Comparison of ENCODE assay signal across 8 cellular contexts in genomic region chr14:32202941-32203882, GRCh38. TPM values are rescaled to one million over a fixed set of nuclear protein-coding genes. Genes with fewer than 3 reads are reported as not detected.
A peak's percentile ranks its signal among the peaks of the same experiment; 100 is the strongest.
DNase-seq lines count a peak whose midpoint lies in the region; ATAC-seq, FAIRE-seq and TF ChIP-seq lines count a peak whose summit lies in the region.

RNU6-8 (minus strand) TSS chr14:32203269.

- ATAC-seq in GM18907 (IDR thresholded peaks at IDR 0.05; ENCODE audit: unreplicated experiment) (peak; percentile 72), HG03135 (IDR thresholded peaks at IDR 0.05; ENCODE audit: unreplicated experiment) (peak; percentile 63)
- peak; percentile 77 for ATAC-seq in central memory CD8-positive, alpha-beta T cell (replicated peaks; ENCODE audit: extremely low read depth, poor library complexity, severe bottlenecking)

- H3K4me2 ChIP-seq in keratinocyte (ENCODE audit: control insufficient read depth, extremely low read depth, insufficient read depth, low read depth, low read length), result peak within 1 kb of the TSS; percentile 97

- no peaks in the 10 kb centered on the region for H3K79me2 ChIP-seq in keratinocyte (ENCODE audit: control insufficient read depth, insufficient read depth, low read length)

- dilution Hi-C loops in keratinocyte (cut with MboI; ENCODE audit: extremely low pct_ligation_motif_present, low sequenced_read_pairs), result no loop called here

- no peaks in the 10 kb centered on the region for H3K9me3 Mint-ChIP-seq in central memory CD8-positive, alpha-beta T cell

- H2AFZ ChIP-seq in keratinocyte (ENCODE audit: control insufficient read depth, low read length), result peak within 1 kb of the TSS; percentile 98

- peak within 1 kb of the TSS; percentile 94 for H3K9ac ChIP-seq in keratinocyte (ENCODE audit: control insufficient read depth, extremely low read depth, insufficient read depth, low read length)

- H3K36me3 Mint-ChIP-seq in central memory CD8-positive, alpha-beta T cell (ENCODE audit: insufficient read depth), result peaks cover 29% of the 10 kb centered on the region

- peak within 1 kb of the TSS; percentile 93 for H3K27ac ChIP-seq in keratinocyte (ENCODE audit: control insufficient read depth, insufficient read depth, low read length)

- peak within 1 kb of the TSS; percentile 84 for H3K4me3 Mint-ChIP-seq in central memory CD8-positive, alpha-beta T cell

- H3K27me3 Mint-ChIP-seq in central memory CD8-positive, alpha-beta T cell, result peaks cover 5% of the 10 kb centered on the region

- peaks cover 32% of the 10 kb centered on the region for H3K4me1 Mint-ChIP-seq in central memory CD8-positive, alpha-beta T cell

- H3K9me3 ChIP-seq in keratinocyte (ENCODE audit: control insufficient read depth, low read depth, low read length), result no peaks in the 10 kb centered on the region

- H3K36me3 ChIP-seq in keratinocyte (ENCODE audit: control insufficient read depth in 2 of 2, extremely low read depth in 1 of 2, insufficient read depth in 2 of 2, low read length in 2 of 2), result no peaks in the 10 kb centered on the region

- POLR2A ChIA-PET in AG04449 (lab: Yijun Ruan, JAX), result interaction anchor here (1.6 kb wide), 1 partner anchor 127 kb away, joined by 3 read pairs; no protein-coding TSS in a partner anchor

- peak within 1 kb of the TSS; percentile 72 for H3K4me3 ChIP-seq in AG04449 (ENCODE audit: low read depth, low read length)
- H3K4me3 ChIP-seq in keratinocyte (ENCODE audit: control insufficient read depth in 2 of 3, extremely low read depth in 1 of 3, insufficient read depth in 2 of 3, low read depth in 1 of 3, low read length in 3 of 3), result peak within 1 kb of the TSS; percentile 47 to 87 (median 75)

- peak; percentile 45 for DNase-seq in AG04449 (ENCODE audit: low read depth, low spot score)
- peak; percentile 90 for DNase-seq in NCI-H2196 (lab: John Stamatoyannopoulos, UW; ENCODE audit: unreplicated experiment)
- DNase-seq in activated CD4-positive, CD25-positive, alpha-beta regulatory T cell treated with anti-CD3 and anti-CD28 coated beads, Interleukin-2, amount 50 U/mL, for 16 hours (ENCODE audit: low read depth, low spot score), result peak; percentile 67
- DNase-seq in central memory CD8-positive, alpha-beta T cell (ENCODE audit: low spot score in 2 of 2), result peak; percentile 71 to 83
- DNase-seq in keratinocyte (ENCODE audit: low read depth, low spot score), result peak; percentile 28
- DNase-seq in stimulated activated CD4-positive, alpha-beta T cell treated with anti-CD3 and anti-CD28 coated beads, Interleukin-12 subunit alpha, Interleukin-12 subunit beta, amount 100 ng/mL, for 48 hours (ENCODE audit: low read depth in 2 of 3, low spot score in 1 of 3), result peak; percentile 69 to 81 (median 80)

- TF ChIP-seq CTCF in AG04449 (IDR thresholded peaks at IDR 0.05; ENCODE audit: insufficient read depth, low read length, missing control alignments) (no peak), keratinocyte (optimal IDR thresholded peaks at IDR 0.05 in 1 of 3, IDR thresholded peaks at IDR 0.05 in 1 of 3, conservative IDR thresholded peaks at IDR 0.05 in 1 of 3; ENCODE audit: extremely low read depth in 1 of 3, insufficient read depth in 2 of 3, low read length in 3 of 3) (no peak)

- H4K20me1 ChIP-seq in keratinocyte (ENCODE audit: control insufficient read depth, extremely low read depth, insufficient read depth, low read length), result no peaks in the 10 kb centered on the region

- H3K27me3 ChIP-seq in keratinocyte (ENCODE audit: control insufficient read depth, extremely low read depth, insufficient read depth, low read length), result no peaks in the 10 kb centered on the region

- H3K27ac Mint-ChIP-seq in central memory CD8-positive, alpha-beta T cell (ENCODE audit: low read depth), result peak within 1 kb of the TSS; percentile 97

- H3K9me1 ChIP-seq in keratinocyte (ENCODE audit: control insufficient read depth, extremely low read depth, insufficient read depth, low read length), result peaks cover 2% of the 10 kb centered on the region

- peak; percentile 43 for FAIRE-seq in keratinocyte (lab: Jason Lieb, UNC)

- CTCF ChIA-PET in AG04449 (lab: Yijun Ruan, JAX), result interaction anchor here (1.8 kb wide), 1 partner anchor 48 kb away, joined by 6 read pairs; no protein-coding TSS in a partner anchor

- H3K4me1 ChIP-seq in keratinocyte (ENCODE audit: control insufficient read depth, extremely low read depth, insufficient read depth, low read length), result peaks cover 20% of the 10 kb centered on the region

RNA-seq across cellular contexts. Expression of gene RNU6-8, which starts in this region (rescaled TPM):
- polyA plus RNA-seq in keratinocyte, result not detected in 3 replicates
- polyA plus RNA-seq in keratinocyte (2011; ENCODE audit: low read depth), result not detected
- not detected in 2 replicates for polyA plus RNA-seq in keratinocyte (2011; cell fraction: cytosol; rRNA removed)
- not detected in 2 replicates for polyA plus RNA-seq in keratinocyte (2011; cell fraction: nucleus; rRNA removed)
- not detected in 2 replicates for polyA plus RNA-seq in keratinocyte (2012; ENCODE audit: low replicate concordance)
- not detected in 3 replicates for polyA minus RNA-seq in keratinocyte
- polyA minus RNA-seq in keratinocyte (2011; cell fraction: cytosol; rRNA and poly(A)+ RNA removed), result not detected
- polyA minus RNA-seq in keratinocyte (2011; cell fraction: nucleus; rRNA and poly(A)+ RNA removed), result not detected in 2 replicates

Comparison
In these comparisons a context has a peak if more than half of its experiments do, and no peak if none do; other contexts are left out.
1. Peak in every context shown above with its lines: DNase-seq, ATAC-seq, H3K4me3 ChIP-seq and H3K27ac ChIP-seq.
2. Peak in DNase-seq, H3K4me3 ChIP-seq, H3K27ac ChIP-seq, H3K9ac ChIP-seq and H3K4me2 ChIP-seq in keratinocyte; RNA of the gene not detected or under 1 TPM.
3. DNase-seq: peak in every context shown above with its lines; median percentile 90 in NCI-H2196; 80 in stimulated activated CD4-positive, alpha-beta T cell treated with anti-CD3 and anti-CD28 coated beads, Interleukin-12 subunit alpha, Interleukin-12 subunit beta, amount 100 ng/mL, for 48 hours; 77 in central memory CD8-positive, alpha-beta T cell; 67 in activated CD4-positive, CD25-positive, alpha-beta regulatory T cell treated with anti-CD3 and anti-CD28 coated beads, Interleukin-2, amount 50 U/mL, for 16 hours; 45 in AG04449; 28 in keratinocyte.